28 cellular contexts compared by ENCODE assay signal in the genomic region with DNA sequence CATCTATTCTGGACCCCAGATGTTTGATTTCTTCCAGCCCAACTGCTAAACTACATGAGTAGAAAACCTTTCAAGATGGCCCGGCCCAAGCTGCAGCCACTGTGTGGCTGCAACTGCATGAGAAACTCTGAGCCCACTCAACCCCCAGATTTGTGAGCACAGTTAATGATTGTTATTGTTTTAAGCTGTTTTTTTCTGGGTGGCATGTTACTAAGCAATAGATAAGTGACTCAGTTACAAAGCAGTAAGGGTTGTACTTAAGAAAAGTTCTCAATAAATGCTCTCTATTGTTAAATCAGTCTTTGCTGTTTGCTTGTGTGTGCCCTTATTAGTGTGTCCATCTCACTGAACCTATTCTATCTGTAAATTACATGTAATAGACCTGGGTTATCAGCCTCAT. TPM values are rescaled to one million over a fixed set of nuclear protein-coding genes. Genes with fewer than 3 reads are reported as not detected.
"Had no signal": no experiment of that assay in that cellular context is flagged by ENCODE, and none has a peak within 500 bp of the region (broad histone marks: within the 10 kb centered on the region; RNA-seq: fewer than 3 reads in every experiment).

No MANE protein-coding gene starts in this region.

- H3K4me3 Mint-ChIP-seq: activated CD4-positive, alpha-beta T cell treated with anti-CD3 and anti-CD28 coated beads for 36 hours; activated naive CD4-positive, alpha-beta T cell treated with anti-CD3 and anti-CD28 coated beads for 36 hours; activated T-cell treated with anti-CD3 and anti-CD28 coated beads, Interleukin-2, amount 50 U/mL, for 24 hours; endodermal cell; memory B cell; stimulated activated memory B cell treated with anti-CD40 and anti-IgM and Interleukin-4, amounts not matched to agents 10 μg/mL and 1 μg/mL and 100 μg/mL, for 72 hours; T-cell; T-helper 2 cell treated with Interferon-gamma antibody and Interleukin-4, amounts not matched to agents 5 μg/mL and 100 μg/mL, for 36 hours; WTC11 had no signal

- H3K27me3 ChIP-seq: cardiac muscle cell, hepatocyte, stomach, uterus had no signal

- H3K36me3 ChIP-seq: cardiac muscle cell, stomach, uterus had no signal

- H3K9me3 Mint-ChIP-seq: memory B cell; T-helper 2 cell treated with Interferon-gamma antibody and Interleukin-4, amounts not matched to agents 5 μg/mL and 100 μg/mL, for 36 hours had no signal

- H3K36me3 Mint-ChIP-seq: memory B cell; stimulated activated memory B cell treated with anti-CD40 and anti-IgM and Interleukin-4, amounts not matched to agents 10 μg/mL and 1 μg/mL and 100 μg/mL, for 72 hours; T-cell had no signal

- H3K4me3 ChIP-seq: cardiac muscle cell, hepatocyte, mucosa of descending colon, stomach, uterus had no signal

- H3K4me1 Mint-ChIP-seq: activated CD4-positive, alpha-beta T cell treated with anti-CD3 and anti-CD28 coated beads for 36 hours; memory B cell; stimulated activated memory B cell treated with anti-CD40 and anti-IgM and Interleukin-4, amounts not matched to agents 10 μg/mL and 1 μg/mL and 100 μg/mL, for 72 hours; T-cell; WTC11 had no signal

- H3K27ac Mint-ChIP-seq: activated CD4-positive, alpha-beta T cell treated with anti-CD3 and anti-CD28 coated beads for 36 hours; activated naive CD4-positive, alpha-beta T cell treated with anti-CD3 and anti-CD28 coated beads for 36 hours; activated T-cell treated with anti-CD3 and anti-CD28 coated beads, Interleukin-2, amount 50 U/mL, for 24 hours; endodermal cell; memory B cell; stimulated activated memory B cell treated with anti-CD40 and anti-IgM and Interleukin-4, amounts not matched to agents 10 μg/mL and 1 μg/mL and 100 μg/mL, for 72 hours; T-cell; T-helper 2 cell treated with Interferon-gamma antibody and Interleukin-4, amounts not matched to agents 5 μg/mL and 100 μg/mL, for 36 hours; WTC11 had no signal

- ATAC-seq: activated CD4-positive, alpha-beta T cell treated with anti-CD3 and anti-CD28 coated beads for 36 hours; left cardiac atrium; mucosa of descending colon; sciatic nerve; stimulated activated memory B cell treated with anti-CD40 and anti-IgM and Interleukin-4, amounts not matched to agents 10 μg/mL and 1 μg/mL and 100 μg/mL, for 72 hours; T-cell; WTC11 had no signal

- DNase-seq: activated CD4-positive, alpha-beta T cell treated with anti-CD3 and anti-CD28 coated beads for 36 hours; activated CD4-positive, alpha-beta T cell treated with anti-CD3 and anti-CD28 coated beads, Interleukin-2, amount 50 U/mL, for 4 hours; activated CD8-positive, alpha-beta memory T cell treated with anti-CD3 and anti-CD28 coated beads for 24 hours; activated CD8-positive, alpha-beta memory T cell treated with anti-CD3 and anti-CD28 coated beads, Interleukin-2, amount 50 U/mL, for 4 hours; activated naive CD4-positive, alpha-beta T cell treated with anti-CD3 and anti-CD28 coated beads for 36 hours; activated T-cell treated with anti-CD3 and anti-CD28 coated beads, Interleukin-2, amount 50 U/mL, for 24 hours; amygdala; cortex of kidney; endodermal cell; glutamatergic neuron; left cardiac atrium; mucosa of descending colon; nucleus accumbens; stimulated activated CD4-positive, alpha-beta T cell treated with anti-CD3 and anti-CD28 coated beads, Interleukin-15, amount 100 ng/mL, for 24 hours; stomach; T-cell; uterus had no signal

RNA-seq across cellular contexts. Expression of gene GC, which starts 51.8 kb away (rescaled TPM):
- total RNA-seq: activated CD4-positive, alpha-beta T cell treated with anti-CD3 and anti-CD28 coated beads for 36 hours; activated naive CD4-positive, alpha-beta T cell treated with anti-CD3 and anti-CD28 coated beads for 36 hours; cerebellum; fibroblast of lung; lower leg skin; sciatic nerve; temporal lobe had no signal
